ENCODE assay signal across 19 cellular contexts in genomic region chr6:147248859-147249258, GRCh38.
"Had no signal": no experiment of that assay in that cellular context is flagged by ENCODE, and none has a peak within 500 bp of the region (broad histone marks: within the 10 kb centered on the region; RNA-seq: fewer than 3 reads in every experiment).

No MANE protein-coding gene starts in this region.

- H3K79me2 ChIP-seq: hepatocyte had no signal

- H3K36me3 ChIP-seq: ovary had no signal

- H3K9me3 ChIP-seq: left ventricle myocardium inferior, lower lobe of right lung, right atrium auricular region, sigmoid colon had no signal

- H3K4me1 ChIP-seq: lower lobe of right lung, right atrium auricular region, sigmoid colon had no signal

- H3K27me3 Mint-ChIP-seq: memory B cell, naive B cell had no signal

- H2AFZ ChIP-seq: hepatocyte had no signal

- DNase-seq: effector CD4-positive, alpha-beta T cell; foreskin melanocyte; head of caudate nucleus; kidney; left cardiac atrium; left ventricle myocardium inferior; lower lobe of right lung; naive B cell; nucleus accumbens; ovary; sigmoid colon; stimulated activated naive CD4-positive, alpha-beta T cell treated with Interleukin-2 at 50 U/mL for 16 hours; trophoblast cell had no signal

- H3K4me3 ChIP-seq: coronary artery, hepatocyte, left ventricle myocardium inferior, lower lobe of right lung, ovary, right atrium auricular region, sigmoid colon, skin epidermis had no signal

- H3K27me3 ChIP-seq: hepatocyte, ovary, right atrium auricular region, sigmoid colon had no signal

- H3K27ac Mint-ChIP-seq: memory B cell, naive B cell, nephron had no signal

- H3K4me1 Mint-ChIP-seq: memory B cell, naive B cell, nephron had no signal

- H3K4me2 ChIP-seq: hepatocyte had no signal

- H3K27ac ChIP-seq: coronary artery, hepatocyte, left ventricle myocardium inferior, lower lobe of right lung, ovary, right atrium auricular region, sigmoid colon, skin epidermis had no signal

- H3K4me3 Mint-ChIP-seq: memory B cell, naive B cell, nephron had no signal
